In genomic region chr10:1183746-1184145, GRCh38 we compare ENCODE assay signal across 19 cellular contexts.
A peak's percentile ranks its signal among the peaks of the same experiment; 100 is the strongest.
DNase-seq lines count a peak whose midpoint lies in the region; ATAC-seq lines count a peak whose summit lies in the region.
"Had no signal": no experiment of that assay in that cellular context is flagged by ENCODE, and none has a peak within 500 bp of the region (broad histone marks: within the 10 kb centered on the region; RNA-seq: fewer than 3 reads in every experiment).

No MANE protein-coding gene starts in this region.

- peak; percentile 49 for DNase-seq in cardiac septum (ENCODE audit: low spot score)
- no peak for DNase-seq in left ventricle myocardium superior
- DNase-seq in neuronal stem cell (ENCODE audit: low spot score): no peak
- DNase-seq in stimulated activated CD8-positive, alpha-beta memory T cell treated with anti-CD3 and anti-CD28 coated beads, Interleukin-4, amount 100 ng/mL, for 48 hours: no peak
- DNase-seq in activated gamma-delta T cell treated with Interleukin-2 at 50 U/mL for 16 hours: no peak
- DNase-seq: 8988T; CD4-positive, CD25-positive, alpha-beta regulatory T cell; COR-L47; DMS 273 treated with DMSO at 0.1 percent for 48 hours; DND-41; NCI-H1930; NCI-H526; PC-9; SJCRH30 had no signal

- H3K23ac ChIP-seq in neuronal stem cell (ENCODE audit: low read depth, low read length, poor library complexity): no peak overlapping the region

- H3K27me3 ChIP-seq in neuronal stem cell (ENCODE audit: control insufficient read depth in 3 of 3, insufficient read depth in 3 of 3, low read depth in 1 of 3, low read length in 3 of 3): peaks cover 0 to 16% (median 0%) of the 10 kb centered on the region in 3 experiments
- H3K27me3 ChIP-seq: SJCRH30 had no signal

- H2BK15ac ChIP-seq in neuronal stem cell (ENCODE audit: low read length): no peak overlapping the region

- H4K91ac ChIP-seq in neuronal stem cell (ENCODE audit: low read depth, low read length, poor library complexity): no peak overlapping the region

- no peak for ATAC-seq in left ventricle myocardium superior
- ATAC-seq in GM21360 (IDR thresholded peaks at IDR 0.05; ENCODE audit: unreplicated experiment): no peak
- ATAC-seq in HG02678 (IDR thresholded peaks at IDR 0.05; ENCODE audit: unreplicated experiment): no peak

- H3K79me1 ChIP-seq in neuronal stem cell (ENCODE audit: low read depth, low read length): no peaks in the 10 kb centered on the region

- H3K18ac ChIP-seq in neuronal stem cell (ENCODE audit: low read length): no peak overlapping the region

- H3K4me2 ChIP-seq in neuronal stem cell (ENCODE audit: insufficient read depth, low read length, poor library complexity, severe bottlenecking): no peak overlapping the region
- H3K4me2 ChIP-seq: KMS-11, PC-9 had no signal

- H3K4ac ChIP-seq in neuronal stem cell (ENCODE audit: low read length): no peak overlapping the region

- H3K14ac ChIP-seq in neuronal stem cell (ENCODE audit: low read length): no peak overlapping the region

- no peak overlapping the region for H4K8ac ChIP-seq in neuronal stem cell (ENCODE audit: low read depth, low read length)

- H3K9me3 ChIP-seq in neuronal stem cell (replicated peaks in 1 of 2; ENCODE audit: control insufficient read depth in 2 of 2, insufficient read depth in 1 of 2, low read depth in 1 of 2, low read length in 2 of 2): no peaks in the 10 kb centered on the region
- H3K9me3 ChIP-seq: HAP-1, SJCRH30 had no signal

- intact Hi-C loops in cardiac septum (cut with DNase I) (no loop called here), left ventricle myocardium superior (cut with micrococcal nuclease) (no loop called here)

- H2AFZ ChIP-seq in neuronal stem cell (ENCODE audit: low read length): no peak overlapping the region
- H2AFZ ChIP-seq: PC-9 had no signal

- no peak overlapping the region for H2BK12ac ChIP-seq in neuronal stem cell (ENCODE audit: low read length)

- H3K4me3 ChIP-seq in neuronal stem cell (ENCODE audit: low read length in 2 of 2): no peak overlapping the region
- H3K4me3 ChIP-seq: HAP-1, PC-9, SJCRH30 had no signal

- WGBS in neuronal stem cell (ENCODE audit: extremely low coverage in 2 of 2, insufficient read length in 2 of 2, insufficient replicate concordance in 1 of 2), 2 donors: no CpG with 5 or more reads among the region's 11 CpGs

- H3K4me1 ChIP-seq in neuronal stem cell (ENCODE audit: control insufficient read depth in 2 of 2, insufficient read depth in 1 of 2, low read depth in 1 of 2, low read length in 2 of 2): peaks cover 2% of the 10 kb centered on the region in 2 donors
- H3K4me1 ChIP-seq: HAP-1, SJCRH30 had no signal

- peak overlapping the region; percentile 65 for H2AK5ac ChIP-seq in neuronal stem cell (ENCODE audit: low read depth, low read length)

- H2BK120ac ChIP-seq in neuronal stem cell (ENCODE audit: low read depth, low read length): no peak overlapping the region

- H3K36me3 ChIP-seq in neuronal stem cell (replicated peaks in 1 of 2; ENCODE audit: control insufficient read depth in 2 of 2, insufficient read depth in 2 of 2, low read length in 2 of 2): no peaks in the 10 kb centered on the region
- H3K36me3 ChIP-seq: HAP-1, SJCRH30 had no signal

- no peak overlapping the region for H2BK5ac ChIP-seq in neuronal stem cell (ENCODE audit: low read length)

- H3K9ac ChIP-seq in neuronal stem cell (ENCODE audit: low read depth, low read length, poor library complexity): no peak overlapping the region
- H3K9ac ChIP-seq: KMS-11 had no signal

- peak overlapping the region; percentile 83 for H3K27ac ChIP-seq in cingulate gyrus (ENCODE audit: low read depth, low read length)
- no peak overlapping the region for H3K27ac ChIP-seq in neuronal stem cell (replicated peaks; ENCODE audit: low read length)
- H3K27ac ChIP-seq: KMS-11, PC-9, SJCRH30 had no signal
